Comparison of ENCODE assay signal across 20 cellular contexts in the genomic region with DNA sequence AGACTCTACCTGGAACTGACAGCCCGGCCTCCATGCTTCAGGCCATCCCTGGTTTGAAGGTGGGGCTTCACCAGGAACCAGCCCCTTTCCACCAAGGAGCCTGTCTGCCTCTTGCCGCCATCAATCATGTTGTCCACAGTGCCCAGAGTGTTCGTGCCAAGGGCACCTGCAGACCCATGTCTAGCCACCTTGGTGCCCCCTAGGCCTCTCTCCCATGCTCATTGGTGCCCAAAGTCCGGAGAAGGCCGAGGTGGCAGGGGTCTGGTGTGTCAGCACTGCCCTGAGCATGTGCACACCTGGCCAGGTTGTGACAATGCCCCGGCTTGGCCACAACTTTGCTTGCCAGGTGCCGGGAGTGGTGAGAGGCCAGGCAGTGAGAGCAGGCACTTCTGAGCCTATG.
DNase-seq lines count a peak whose midpoint lies in the region; ATAC-seq, FAIRE-seq and TF ChIP-seq lines count a peak whose summit lies in the region.
"Had no signal": no experiment of that assay in that cellular context is flagged by ENCODE, and none has a peak within 500 bp of the region (broad histone marks: within the 10 kb centered on the region; RNA-seq: fewer than 3 reads in every experiment).

No MANE protein-coding gene starts in this region.

- H3K9me3 Mint-ChIP-seq in nephron: no peaks in the 10 kb centered on the region

- no peak overlapping the region for H3K4me3 Mint-ChIP-seq in nephron

- WGBS in small intestine, 3 donors: 88 to 91% (median 89%) methylated on average over 7 of the region's 7 CpGs

- no peaks in the 10 kb centered on the region for H3K36me3 ChIP-seq in right atrium auricular region
- H3K36me3 ChIP-seq in vagina: no peaks in the 10 kb centered on the region
- H3K36me3 ChIP-seq in small intestine (ENCODE audit: control insufficient read depth in 2 of 2, insufficient read depth in 2 of 2, low read length in 2 of 2): no peaks in the 10 kb centered on the region

- no peaks in the 10 kb centered on the region for H3K36me3 Mint-ChIP-seq in nephron (ENCODE audit: low read depth)

- H3K27ac ChIP-seq in right atrium auricular region: no peak overlapping the region
- no peak overlapping the region for H3K27ac ChIP-seq in coronary artery
- peak overlapping the region; percentile 69 for H3K27ac ChIP-seq in vagina
- H3K27ac ChIP-seq in small intestine (ENCODE audit: low read depth in 1 of 2, low read length in 1 of 2): no peak overlapping the region
- H3K27ac ChIP-seq: KMS-11 had no signal

- no peak for ATAC-seq in left ventricle myocardium superior
- ATAC-seq: A549 had no signal

- H3K27ac Mint-ChIP-seq in nephron: peak overlapping the region in 2 of 3 experiments; percentile 65 to 70

- H3K27me3 Mint-ChIP-seq in nephron (ENCODE audit: low read depth): peaks cover 6% of the 10 kb centered on the region

- H3K4me1 Mint-ChIP-seq in nephron: peaks cover 78% of the 10 kb centered on the region

- no peak for FAIRE-seq in small intestine (lab: Jason Lieb, UNC)
- FAIRE-seq: A549 had no signal

- H3K9me3 ChIP-seq in right atrium auricular region: no peaks in the 10 kb centered on the region
- H3K9me3 ChIP-seq in vagina: no peaks in the 10 kb centered on the region
- no peaks in the 10 kb centered on the region for H3K9me3 ChIP-seq in small intestine (ENCODE audit: control insufficient read depth, low read depth)
- H3K9me3 ChIP-seq: A549 had no signal

- peaks cover 0 to 4% of the 10 kb centered on the region in 2 donors for H3K4me1 ChIP-seq in right atrium auricular region
- peaks cover 41% of the 10 kb centered on the region for H3K4me1 ChIP-seq in vagina
- H3K4me1 ChIP-seq in small intestine (ENCODE audit: control insufficient read depth in 2 of 2, insufficient read depth in 1 of 2, low read depth in 1 of 2, low read length in 1 of 2): no peaks in the 10 kb centered on the region

- no peak for TF ChIP-seq POLR2A in vagina (IDR thresholded peaks at IDR 0.05)

- TF ChIP-seq CTCF in right atrium auricular region (IDR thresholded peaks at IDR 0.05) (no peak), coronary artery (IDR thresholded peaks at IDR 0.05) (no peak), nephron (IDR thresholded peaks at IDR 0.05; ENCODE audit: unreplicated experiment in 3 of 3) (no peak), vagina (IDR thresholded peaks at IDR 0.05) (no peak), GM10266 (IDR thresholded peaks at IDR 0.05; ENCODE audit: control insufficient read depth, insufficient read depth, low read depth, missing control alignments) (no peak)

- H3K27me3 ChIP-seq in right atrium auricular region (no peaks in the 10 kb centered on the region), vagina (no peaks in the 10 kb centered on the region), small intestine (ENCODE audit: control insufficient read depth in 2 of 2, insufficient read depth in 2 of 2, low read length in 2 of 2) (no peaks in the 10 kb centered on the region)

- DNase-seq in right atrium auricular region (ENCODE audit: low spot score) (peak; percentile 40), left ventricle myocardium superior (no peak), coronary artery (ENCODE audit: low spot score) (peak; percentile 68), vagina (ENCODE audit: extremely low spot score in 2 of 2) (peak in 1 of 2 donors; percentile 81), SK-N-DZ (ENCODE audit: low spot score) (no peak), small intestine (no peak), GM10266 (ENCODE audit: extremely low spot score) (no peak)
- DNase-seq: C1 segment of cervical spinal cord, DMS79, H7, MV-4-11, NCI-H1694 treated with DMSO at 0.1 percent for 48 hours, NCI-H2107, NCI-H226, NCI-H524, RPMI8226, SHP77 treated with DMSO at 0.1 percent for 48 hours had no signal

- H3K4me3 ChIP-seq in right atrium auricular region (no peak overlapping the region), coronary artery (no peak overlapping the region), vagina (no peak overlapping the region), small intestine (ENCODE audit: low read depth in 1 of 2, low read length in 2 of 2) (no peak overlapping the region)
- H3K4me3 ChIP-seq: A549 had no signal

- intact Hi-C loops in left ventricle myocardium superior (cut with micrococcal nuclease) (no loop called here), vagina (cut with DNase I) (no loop called here)

Comparison
In these comparisons a context has a peak if more than half of its experiments do, and no peak if none do; other contexts are left out.
1. DNase-seq: peak in right atrium auricular region (single experiment) and coronary artery (single experiment); none in left ventricle myocardium superior (single experiment), SK-N-DZ (single experiment), small intestine (single experiment) and GM10266 (single experiment).